16 cellular contexts compared by ENCODE assay signal in the genomic region with DNA sequence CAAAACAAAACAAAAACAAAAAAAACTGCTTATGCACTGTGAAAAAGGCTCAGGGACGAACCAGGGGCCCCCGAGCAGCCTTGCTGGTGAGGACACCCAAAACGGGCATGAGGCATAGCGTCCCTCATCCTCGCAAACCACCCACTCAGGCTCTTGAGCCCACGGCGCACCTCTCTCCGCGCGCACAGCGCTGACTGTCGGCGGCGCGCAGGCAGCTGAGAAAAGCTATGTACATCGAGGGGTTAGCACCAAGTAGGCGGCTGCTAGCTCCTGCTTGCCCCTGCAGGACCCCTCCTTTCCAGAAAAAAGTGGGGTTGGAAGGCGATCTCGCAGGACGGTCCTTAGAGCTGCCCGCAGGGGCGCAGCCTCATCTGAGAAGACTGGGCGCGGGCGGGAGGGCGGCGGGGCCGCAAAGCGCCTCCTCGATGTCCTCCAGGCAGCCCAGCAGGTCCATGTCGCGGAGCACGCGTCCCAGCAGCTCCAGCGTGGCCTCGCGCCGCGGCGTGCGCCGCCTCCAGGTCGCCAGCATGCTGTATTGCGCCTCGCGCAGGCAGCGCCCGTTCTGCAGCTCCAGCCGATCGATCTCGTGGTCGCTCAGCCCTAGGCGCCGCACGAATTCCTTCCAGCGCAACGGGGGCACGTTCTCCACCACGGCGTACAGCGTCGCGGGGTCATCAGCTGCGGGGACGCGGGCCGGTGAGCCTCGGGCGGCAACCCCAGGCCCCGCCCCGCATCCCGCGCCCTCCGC. TPM values are rescaled to one million over a fixed set of nuclear protein-coding genes. Genes with fewer than 3 reads are reported as not detected.
DNase-seq lines count a peak whose midpoint lies in the region; ATAC-seq and TF ChIP-seq lines count a peak whose summit lies in the region.
"Had no signal": no experiment of that assay in that cellular context is flagged by ENCODE, and none has a peak within 500 bp of the region (broad histone marks: within the 10 kb centered on the region; RNA-seq: fewer than 3 reads in every experiment).

No MANE protein-coding gene starts in this region.

- no peak overlapping the region for H3K14ac ChIP-seq in neuronal stem cell (ENCODE audit: low read length)

- no peaks in the 10 kb centered on the region for H3K27me3 Mint-ChIP-seq in immature natural killer cell (ENCODE audit: low read depth in 3 of 3)
- H3K27me3 Mint-ChIP-seq: activated naive CD8-positive, alpha-beta T cell; central memory CD8-positive, alpha-beta T cell; T-helper 17 cell had no signal

- H3K9me3 Mint-ChIP-seq in immature natural killer cell: no peaks in the 10 kb centered on the region
- H3K9me3 Mint-ChIP-seq: central memory CD8-positive, alpha-beta T cell had no signal

- H3K27ac ChIP-seq in BLaER1 (0 out of 2 replicates have a peak overlapping the region, but pooled peaks have one; percentile 19), WERI-Rb-1 (no peak overlapping the region; the same call in 1 of the 2 replicates), neuronal stem cell (replicated peaks; ENCODE audit: low read length) (no peak overlapping the region)
- H3K27ac ChIP-seq: KMS-11 had no signal

- H4K91ac ChIP-seq in neuronal stem cell (ENCODE audit: low read depth, low read length, poor library complexity): no peak overlapping the region

- peak overlapping the region in 2 of 6 donors; percentile 23 to 51 for H3K27ac Mint-ChIP-seq in immature natural killer cell
- H3K27ac Mint-ChIP-seq: T-helper 17 cell had no signal

- H3K79me1 ChIP-seq in neuronal stem cell (ENCODE audit: low read depth, low read length): peaks cover 5% of the 10 kb centered on the region

- no peak overlapping the region for H4K8ac ChIP-seq in neuronal stem cell (ENCODE audit: low read depth, low read length)

- no peak overlapping the region for H2AFZ ChIP-seq in neuronal stem cell (ENCODE audit: low read length)

- H3K4ac ChIP-seq in neuronal stem cell (ENCODE audit: low read length): no peak overlapping the region

- no peak overlapping the region for H2BK15ac ChIP-seq in neuronal stem cell (ENCODE audit: low read length)

- H3K4me2 ChIP-seq in BLaER1: peak overlapping the region; percentile 70
- no peak overlapping the region for H3K4me2 ChIP-seq in neuronal stem cell (ENCODE audit: insufficient read depth, low read length, poor library complexity, severe bottlenecking)
- H3K4me2 ChIP-seq: KMS-11 had no signal

- no peak overlapping the region for H2BK120ac ChIP-seq in neuronal stem cell (ENCODE audit: low read depth, low read length)

- no peak overlapping the region for H2AK5ac ChIP-seq in neuronal stem cell (ENCODE audit: low read depth, low read length)

- H2BK5ac ChIP-seq in neuronal stem cell (ENCODE audit: low read length): no peak overlapping the region

- no peak overlapping the region for H3K18ac ChIP-seq in neuronal stem cell (ENCODE audit: low read length)

- peaks cover 39 to 61% of the 10 kb centered on the region in 2 donors for H3K4me1 Mint-ChIP-seq in immature natural killer cell

- no peak overlapping the region for H2BK12ac ChIP-seq in neuronal stem cell (ENCODE audit: low read length)

- DNase-seq in WERI-Rb-1: peak; percentile 59
- DNase-seq in neuronal stem cell (ENCODE audit: low spot score): no peak
- DNase-seq in NCI-H187 (lab: John Stamatoyannopoulos, UW): no peak
- no peak for DNase-seq in immature natural killer cell
- DNase-seq: activated CD4-positive, CD25-positive, alpha-beta regulatory T cell treated with anti-CD3 and anti-CD28 coated beads, Interleukin-2, amount 50 U/mL, for 72 hours; DMS79 treated with DMSO at 0.1 percent for 48 hours; NCI-H1417; NCI-H226; NK-92 treated with Interleukin-12 subunit alpha and Interleukin-12 subunit beta, amount 100 ng/mL, for 24 hours; T-helper 17 cell had no signal

- H3K4me1 ChIP-seq in BLaER1: peaks cover 100% of the 10 kb centered on the region
- peaks cover 7 to 8% of the 10 kb centered on the region in 2 donors for H3K4me1 ChIP-seq in neuronal stem cell (ENCODE audit: control insufficient read depth in 2 of 2, insufficient read depth in 1 of 2, low read depth in 1 of 2, low read length in 2 of 2)

- no peaks in the 10 kb centered on the region for H3K27me3 ChIP-seq in BLaER1
- no peaks in the 10 kb centered on the region for H3K27me3 ChIP-seq in WERI-Rb-1 (ENCODE audit: insufficient read depth, low read depth, severe bottlenecking)
- H3K27me3 ChIP-seq in neuronal stem cell (ENCODE audit: control insufficient read depth in 3 of 3, insufficient read depth in 3 of 3, low read depth in 1 of 3, low read length in 3 of 3): no peaks in the 10 kb centered on the region

- H3K9me3 ChIP-seq in BLaER1 (no peaks in the 10 kb centered on the region), WERI-Rb-1 (ENCODE audit: severe bottlenecking) (no peaks in the 10 kb centered on the region), neuronal stem cell (replicated peaks in 1 of 2; ENCODE audit: control insufficient read depth in 2 of 2, insufficient read depth in 1 of 2, low read depth in 1 of 2, low read length in 2 of 2) (no peaks in the 10 kb centered on the region)

- peak overlapping the region; percentile 5 for H3K23ac ChIP-seq in neuronal stem cell (ENCODE audit: low read depth, low read length, poor library complexity)

- no peak overlapping the region for H3K4me3 Mint-ChIP-seq in immature natural killer cell
- H3K4me3 Mint-ChIP-seq: activated naive CD8-positive, alpha-beta T cell; T-helper 17 cell had no signal

- peaks cover 71% of the 10 kb centered on the region for H3K36me3 ChIP-seq in BLaER1
- H3K36me3 ChIP-seq in WERI-Rb-1: peaks cover 14% of the 10 kb centered on the region
- peaks cover 32 to 75% of the 10 kb centered on the region in 2 donors for H3K36me3 ChIP-seq in neuronal stem cell (replicated peaks in 1 of 2; ENCODE audit: control insufficient read depth in 2 of 2, insufficient read depth in 2 of 2, low read length in 2 of 2)

- H3K36me3 Mint-ChIP-seq in immature natural killer cell: peaks cover 21 to 41% (median 24%) of the 10 kb centered on the region in 3 donors

- WGBS in neuronal stem cell (ENCODE audit: extremely low coverage in 2 of 2, insufficient read length in 2 of 2, insufficient replicate concordance in 1 of 2), 2 donors: no CpG with 5 or more reads among the region's 74 CpGs

- no peak overlapping the region for H3K9ac ChIP-seq in BLaER1
- no peak overlapping the region for H3K9ac ChIP-seq in neuronal stem cell (ENCODE audit: low read depth, low read length, poor library complexity)
- H3K9ac ChIP-seq: KMS-11 had no signal

- no peak for ATAC-seq in HG03045 (IDR thresholded peaks at IDR 0.05; ENCODE audit: unreplicated experiment)
- ATAC-seq: T-helper 17 cell had no signal

- H4K20me1 ChIP-seq in BLaER1: peaks cover 83% of the 10 kb centered on the region

- H3K4me3 ChIP-seq in BLaER1 (peak overlapping the region; percentile 8; the same call in 1 of the 2 replicates), WERI-Rb-1 (ENCODE audit: low read depth, low read length) (no peak overlapping the region), neuronal stem cell (ENCODE audit: low read length in 2 of 2) (no peak overlapping the region)

- TF ChIP-seq CTCF in WERI-Rb-1 (IDR thresholded peaks at IDR 0.05; ENCODE audit: low read depth, low read length): peak; percentile 52

RNA-seq across cellular contexts. Expression of a gene that starts 12.8 kb away (rescaled TPM):
- 35.2 TPM for polyA plus RNA-seq in neuronal stem cell (2013, experiment 1 of 2)
- 34.5 TPM for polyA plus RNA-seq in neuronal stem cell (2013, experiment 2 of 2)
- 10 to 100 TPM; 37.7 to 89.0 (median 67.0) TPM for polyA plus RNA-seq in immature natural killer cell

RNA-seq across cellular contexts. Expression of a gene that starts 18.6 kb away (rescaled TPM):
- polyA plus RNA-seq in neuronal stem cell (2013, experiment 1 of 2): 1.2 TPM
- 1.3 TPM for polyA plus RNA-seq in neuronal stem cell (2013, experiment 2 of 2)
- polyA plus RNA-seq in immature natural killer cell: under 1 TPM in 2 of 3 donors, not detected in 1; 0.19 to 0.61 TPM
- polyA plus RNA-seq: BJ had no signal

RNA-seq across cellular contexts. Expression of a gene that starts 46.2 kb away (rescaled TPM):
- 0.40 TPM for polyA plus RNA-seq in neuronal stem cell (2013, experiment 1 of 2)
- polyA plus RNA-seq in neuronal stem cell (2013, experiment 2 of 2): 0.68 TPM
- under 1 TPM in 2 of 3 donors, not detected in 1; 0.10 to 0.64 TPM for polyA plus RNA-seq in immature natural killer cell

RNA-seq across cellular contexts. Expression of a gene that starts 54.8 kb away (rescaled TPM):
- 2.3 TPM for polyA plus RNA-seq in neuronal stem cell (2013, experiment 1 of 2)
- 2.3 TPM for polyA plus RNA-seq in neuronal stem cell (2013, experiment 2 of 2)
- polyA plus RNA-seq in immature natural killer cell: 1 to 10 TPM; 1.2 to 3.6 (median 2.8) TPM
